In the genomic region with DNA sequence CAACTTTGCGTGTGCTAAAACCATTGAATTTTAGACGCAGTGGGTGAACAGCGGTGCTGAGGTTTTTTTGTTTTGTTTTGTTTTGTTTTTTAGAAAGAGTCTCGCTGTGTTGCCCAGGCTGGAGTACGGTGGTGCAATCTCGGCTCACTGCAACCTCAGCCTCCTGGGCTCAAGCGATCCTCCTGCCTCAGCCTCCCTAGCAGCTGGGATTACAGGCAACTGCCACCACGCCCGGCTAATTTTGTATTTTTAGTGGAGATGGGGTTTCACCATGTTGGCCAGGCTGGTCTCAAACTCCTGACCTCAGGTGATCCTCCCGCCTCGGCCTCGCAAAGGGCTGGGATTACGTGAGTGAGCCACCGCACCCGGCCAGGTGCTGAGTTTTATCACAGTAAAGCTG, we compare ENCODE assay signal across 7 cellular contexts. TPM values are rescaled to one million over a fixed set of nuclear protein-coding genes. Genes with fewer than 3 reads are reported as not detected.
DNase-seq lines count a peak whose midpoint lies in the region; ATAC-seq and TF ChIP-seq lines count a peak whose summit lies in the region.
"Not testable (repeated sequence)": the region's sequence is repeated elsewhere in the genome, so short reads cannot be mapped to it uniquely, and the experiment has no call there.

No MANE protein-coding gene starts in this region.

- peak overlapping the region; percentile 68 for H3K4me2 ChIP-seq in PC-9

- H3K4me1 Mint-ChIP-seq in CD4-positive, alpha-beta memory T cell, result peaks cover 16 to 36% (median 26%) of the 10 kb centered on the region in 4 donors

- H3K9me2 ChIP-seq in PC-9 (ENCODE audit: insufficient read depth), result not testable (repeated sequence)

- not testable (repeated sequence) for H3K36me3 ChIP-seq in CD4-positive, alpha-beta memory T cell (ENCODE audit: insufficient read depth, low read length); HUES6 (ENCODE audit: control insufficient read depth, insufficient read depth, low read length); PC-9 (ENCODE audit: low read depth); body of pancreas (replicated peaks in 1 of 2; ENCODE audit: insufficient read depth in 1 of 2, low read depth in 2 of 2)
- peaks cover 0 to 16% of the 10 kb centered on the region in 2 donors for H3K36me3 ChIP-seq in gastroesophageal sphincter
- peaks cover 6 to 11% of the 10 kb centered on the region in 2 donors for H3K36me3 ChIP-seq in mucosa of rectum (ENCODE audit: control insufficient read depth in 2 of 2, insufficient read depth in 2 of 2, low read length in 2 of 2)
- H3K36me3 ChIP-seq in stomach, result peaks cover 12 to 18% (median 17%) of the 10 kb centered on the region in 4 donors

- WGBS in body of pancreas, 2 donors, result 71 to 98% methylated on average over 7 to 15 of the region's 15 CpGs
- WGBS in gastroesophageal sphincter (ENCODE audit: low coverage in 1 of 2), 2 donors, result 91 to 94% methylated on average over 6 of the region's 15 CpGs
- WGBS in stomach, 5 donors, result 63 to 89% (median 74%) methylated on average over 15 of the region's 15 CpGs

- H3K27me3 Mint-ChIP-seq in CD4-positive, alpha-beta memory T cell, result not testable (repeated sequence)

- not testable (repeated sequence) for H3K4me3 ChIP-seq in CD4-positive, alpha-beta memory T cell (ENCODE audit: low read length in 2 of 2); body of pancreas; gastroesophageal sphincter
- H3K4me3 ChIP-seq in HUES6 (ENCODE audit: low read depth, low read length), result peak overlapping the region; percentile 46
- peak overlapping the region; percentile 56; the same call in 1 of the 2 replicates for H3K4me3 ChIP-seq in PC-9
- peak overlapping the region; percentile 26 to 43 for H3K4me3 ChIP-seq in mucosa of rectum (ENCODE audit: low read length in 2 of 2)
- peak overlapping the region in 3 of 4 donors; percentile 0 to 27 (median 20) for H3K4me3 ChIP-seq in stomach

- not testable (repeated sequence) for H3K4me3 Mint-ChIP-seq in CD4-positive, alpha-beta memory T cell

- not testable (repeated sequence) for H3K27me3 ChIP-seq in CD4-positive, alpha-beta memory T cell (ENCODE audit: insufficient read depth, low read length); HUES6 (ENCODE audit: control insufficient read depth, insufficient read depth, low read length); PC-9 (ENCODE audit: insufficient read depth, low read depth); body of pancreas; gastroesophageal sphincter; mucosa of rectum (ENCODE audit: control insufficient read depth in 2 of 2, insufficient read depth in 2 of 2, low read length in 2 of 2); stomach

- not testable (repeated sequence) for H3K9me3 Mint-ChIP-seq in CD4-positive, alpha-beta memory T cell

- H3K27ac Mint-ChIP-seq in CD4-positive, alpha-beta memory T cell, result peak overlapping the region in 4 of 7 donors; percentile 18 to 77 (median 55)

- peak overlapping the region; percentile 69 for H2AFZ ChIP-seq in PC-9

- H3F3A ChIP-seq in PC-9 (ENCODE audit: insufficient read depth, low read depth), result peaks cover 22% of the 10 kb centered on the region; the same call in 1 of the 2 replicates

- not testable (repeated sequence) for TF ChIP-seq POLR2A in body of pancreas (IDR thresholded peaks at IDR 0.05); gastroesophageal sphincter (IDR thresholded peaks at IDR 0.05); stomach (IDR thresholded peaks at IDR 0.05)

- CTCF ChIA-PET in CD4-positive, alpha-beta memory T cell (lab: Charles Lee; ENCODE audit: partially characterized antibody), result interaction anchor here (2.3 kb wide), 1 partner anchor 14 kb away, joined by 8 read pairs; no protein-coding TSS in a partner anchor
- CTCF ChIA-PET in PC-9 (lab: Charles Lee), result not testable (repeated sequence)

- not testable (repeated sequence) for BruUV-seq in PC-9 (replicated peaks; lab: Mats Ljungman, UMichigan)

- peaks cover 35% of the 10 kb centered on the region for H3K4me1 ChIP-seq in CD4-positive, alpha-beta memory T cell (ENCODE audit: insufficient read depth, low read length)
- not testable (repeated sequence) for H3K4me1 ChIP-seq in HUES6 (ENCODE audit: control insufficient read depth, insufficient read depth, low read length)
- peaks cover 19% of the 10 kb centered on the region for H3K4me1 ChIP-seq in PC-9 (replicated peaks; ENCODE audit: insufficient read depth)
- H3K4me1 ChIP-seq in body of pancreas, result peaks cover 43% of the 10 kb centered on the region
- H3K4me1 ChIP-seq in gastroesophageal sphincter, result peaks cover 0 to 73% (median 17%) of the 10 kb centered on the region in 3 donors
- H3K4me1 ChIP-seq in mucosa of rectum (ENCODE audit: control insufficient read depth in 2 of 2, insufficient read depth in 2 of 2, low read length in 2 of 2), result peaks cover 11 to 26% of the 10 kb centered on the region in 2 donors
- H3K4me1 ChIP-seq in stomach, result peaks cover 38 to 72% (median 52%) of the 10 kb centered on the region in 4 donors

- not testable (repeated sequence) for H3K9me3 ChIP-seq in CD4-positive, alpha-beta memory T cell (ENCODE audit: control insufficient read depth in 1 of 2, low read length in 2 of 2); PC-9 (ENCODE audit: insufficient read depth, low read depth); body of pancreas; mucosa of rectum (ENCODE audit: control insufficient read depth in 2 of 2, low read length in 2 of 2)
- H3K9me3 ChIP-seq in HUES6 (ENCODE audit: control insufficient read depth, insufficient read depth, low read depth, low read length), result peaks cover 13% of the 10 kb centered on the region
- H3K9me3 ChIP-seq in gastroesophageal sphincter, result peaks cover 0 to 13% (median 0%) of the 10 kb centered on the region in 3 donors
- H3K9me3 ChIP-seq in stomach, result peaks cover 6 to 11% (median 8%) of the 10 kb centered on the region in 4 donors

- H4K20me1 ChIP-seq in PC-9 (ENCODE audit: insufficient read depth), result not testable (repeated sequence)

- H3K27ac ChIP-seq in CD4-positive, alpha-beta memory T cell (ENCODE audit: low read depth, low read length); HUES6 (ENCODE audit: low read depth, low read length): not testable (repeated sequence)
- peak overlapping the region; percentile 19; the same call in 1 of the 2 replicates for H3K27ac ChIP-seq in PC-9
- H3K27ac ChIP-seq in body of pancreas, result peak overlapping the region in 3 of 4 donors; percentile 31 to 98 (median 58)
- peak overlapping the region in 3 of 4 donors; percentile 89 to 94 (median 93) for H3K27ac ChIP-seq in gastroesophageal sphincter
- H3K27ac ChIP-seq in mucosa of rectum (ENCODE audit: low read depth in 2 of 2, low read length in 2 of 2), result peak overlapping the region; percentile 56 to 77
- peak overlapping the region; percentile 75 to 95 (median 91) for H3K27ac ChIP-seq in stomach

- H3K36me3 Mint-ChIP-seq in CD4-positive, alpha-beta memory T cell, result not testable (repeated sequence)

- H3K9ac ChIP-seq in HUES6 (ENCODE audit: low read length), result peak overlapping the region; percentile 45
- peak overlapping the region in 1 of 2 donors; percentile 44 for H3K9ac ChIP-seq in mucosa of rectum (ENCODE audit: low read depth in 1 of 2, low read length in 2 of 2)

- POLR2A ChIA-PET in CD4-positive, alpha-beta memory T cell (lab: Charles Lee; ENCODE audit: partially characterized antibody), result interaction anchor here (0.9 to 2.1 kb wide), 8 partner anchors 9 to 92 kb away, joined by 3 to 7 read pairs (median 5); a partner anchor contains a TSS
- POLR2A ChIA-PET in PC-9 (lab: Charles Lee; ENCODE audit: unreplicated experiment), result not testable (repeated sequence)

- intact Hi-C loops in CD4-positive, alpha-beta memory T cell (cut with micrococcal nuclease); PC-9 (cut with micrococcal nuclease; ENCODE audit: unreplicated experiment); body of pancreas (cut with DNase I); stomach (cut with DNase I; ENCODE audit: low total_unique reads): not testable (repeated sequence)

- ATAC-seq in body of pancreas, gastroesophageal sphincter: not testable (repeated sequence)

- not testable (repeated sequence) for TF ChIP-seq EP300 in gastroesophageal sphincter (IDR thresholded peaks at IDR 0.05); stomach (IDR thresholded peaks at IDR 0.05)

- not testable (repeated sequence) for H3K79me2 ChIP-seq in PC-9 (ENCODE audit: low read depth)

- DNase-seq in CD4-positive, alpha-beta memory T cell; PC-9; body of pancreas; stomach: not testable (repeated sequence)

- TF ChIP-seq CTCF in PC-9 (conservative IDR thresholded peaks at IDR 0.05); body of pancreas (IDR thresholded peaks at IDR 0.05); gastroesophageal sphincter (IDR thresholded peaks at IDR 0.05); stomach (IDR thresholded peaks at IDR 0.05): not testable (repeated sequence)

RNA-seq across cellular contexts. Expression of a gene that starts 16.8 kb away (rescaled TPM):
- 100 to 1,000 TPM; 194 to 195 TPM for total RNA-seq in CD4-positive, alpha-beta memory T cell
- 10 to 100 TPM; 24.1 to 63.9 TPM for polyA plus RNA-seq in CD4-positive, alpha-beta memory T cell
- total RNA-seq in PC-9 (2021) (132 and 166 TPM in 2 replicates), body of pancreas (100 to 1,000 TPM; 180 to 273 TPM), gastroesophageal sphincter (100 to 1,000 TPM in 3 of 4 donors, 10 to 100 TPM in 1; 98.4 to 195 (median 173) TPM), stomach (100 to 1,000 TPM in 2 of 5 donors, 10 to 100 TPM in 3; 38.7 to 192 (median 83.9) TPM)
- polyA plus RNA-seq in stomach, result 100 to 1,000 TPM; 102 to 164 (median 130) TPM

RNA-seq across cellular contexts. Expression of a gene that starts 18.7 kb away (rescaled TPM):
- total RNA-seq in CD4-positive, alpha-beta memory T cell, result 10 to 100 TPM; 52.2 to 59.4 TPM
- polyA plus RNA-seq in CD4-positive, alpha-beta memory T cell, result 1 to 10 TPM; 2.8 to 6.6 TPM
- total RNA-seq in PC-9 (2021) (79.2 and 81.0 TPM in 2 replicates), body of pancreas (10 to 100 TPM; 42.3 to 44.8 TPM), gastroesophageal sphincter (100 to 1,000 TPM in 1 of 4 donors, 10 to 100 TPM in 3; 44.0 to 125 (median 59.9) TPM), stomach (10 to 100 TPM; 17.9 to 39.6 (median 33.3) TPM)
- 10 to 100 TPM; 39.9 to 50.2 (median 40.9) TPM for polyA plus RNA-seq in stomach
